Comparison of ENCODE assay signal across 34 cellular contexts in the genomic region with DNA sequence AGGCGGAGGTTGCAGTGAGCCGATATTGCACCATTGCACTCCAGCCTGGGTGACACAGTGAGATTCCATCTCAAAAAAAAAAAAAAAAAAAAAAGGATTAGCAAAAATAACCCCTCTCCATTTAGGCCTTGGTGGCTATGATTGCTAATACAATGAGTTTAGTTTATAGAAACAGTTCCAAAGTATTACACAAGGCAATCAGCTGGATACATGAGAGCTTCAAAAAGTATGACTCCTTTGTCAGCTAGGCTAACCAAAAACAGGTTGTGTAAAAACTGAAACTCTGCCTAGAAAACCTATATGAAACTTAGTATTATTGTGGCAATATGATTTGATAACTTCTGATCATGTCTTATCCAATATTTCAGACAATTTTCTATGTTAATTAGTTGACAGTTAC. TPM values are rescaled to one million over a fixed set of nuclear protein-coding genes. Genes with fewer than 3 reads are reported as not detected.
DNase-seq lines count a peak whose midpoint lies in the region; ATAC-seq, FAIRE-seq and TF ChIP-seq lines count a peak whose summit lies in the region.
"Had no signal": no experiment of that assay in that cellular context is flagged by ENCODE, and none has a peak within 500 bp of the region (broad histone marks: within the 10 kb centered on the region; RNA-seq: fewer than 3 reads in every experiment).

No MANE protein-coding gene starts in this region.

- H3K4me1 ChIP-seq in gastroesophageal sphincter (peaks cover 0 to 12% (median 3%) of the 10 kb centered on the region in 3 donors), kidney (ENCODE audit: control insufficient read depth in 1 of 2, insufficient read depth in 1 of 2, low read depth in 1 of 2, low read length in 2 of 2) (no peaks in the 10 kb centered on the region)
- H3K4me1 ChIP-seq: pancreas, right atrium auricular region had no signal

- WGBS in gastroesophageal sphincter (ENCODE audit: low coverage in 1 of 2), 2 donors: 83% methylated on average over 2 of the region's 2 CpGs; no CpG with 5 or more reads in 1 of the 2 donors

- H3K4me3 Mint-ChIP-seq in T-helper 17 cell (no peak overlapping the region), chondrocyte (ENCODE audit: unreplicated experiment) (no peak overlapping the region)
- H3K4me3 Mint-ChIP-seq: activated naive CD4-positive, alpha-beta T cell treated with anti-CD3 and anti-CD28 coated beads, Interleukin-2, amount 10 ng/mL, durations not matched to agents 7 days and 5 days; activated T-helper 1 cell treated with anti-CD3 and anti-CD28 coated beads, Interleukin-12 subunit alpha, Interleukin-12 subunit beta, Interleukin-2, Interleukin-4 antibody, amounts not matched to agents 30 ng/mL and 10 ng/mL and 1 ng/mL, durations not matched to agents 14 hours and 24 hours and 36 hours; CD14-positive monocyte; dendritic cell treated with granulocyte-macrophage colony-stimulating factor and Interleukin-4, amounts not matched to agents 40 ng/mL and 50 ng/mL, for 4 days; neural crest cell; T-cell had no signal

- no peaks in the 10 kb centered on the region for H3K9me3 Mint-ChIP-seq in chondrocyte (ENCODE audit: low read depth)
- H3K9me3 Mint-ChIP-seq: activated naive CD4-positive, alpha-beta T cell treated with anti-CD3 and anti-CD28 coated beads, Interleukin-2, amount 10 ng/mL, durations not matched to agents 7 days and 5 days; activated T-helper 1 cell treated with anti-CD3 and anti-CD28 coated beads, Interleukin-12 subunit alpha, Interleukin-12 subunit beta, Interleukin-2, Interleukin-4 antibody, amounts not matched to agents 30 ng/mL and 10 ng/mL and 1 ng/mL, durations not matched to agents 14 hours and 24 hours and 36 hours; dendritic cell treated with granulocyte-macrophage colony-stimulating factor and Interleukin-4, amounts not matched to agents 40 ng/mL and 50 ng/mL, for 4 days; neural crest cell; T-cell had no signal

- H3K36me3 Mint-ChIP-seq in T-helper 17 cell (ENCODE audit: low read depth): no peaks in the 10 kb centered on the region
- H3K36me3 Mint-ChIP-seq in chondrocyte (ENCODE audit: low read depth): peaks cover 1% of the 10 kb centered on the region
- H3K36me3 Mint-ChIP-seq: activated naive CD4-positive, alpha-beta T cell treated with anti-CD3 and anti-CD28 coated beads, Interleukin-2, amount 10 ng/mL, durations not matched to agents 7 days and 5 days; CD14-positive monocyte; T-cell had no signal

- H3K4me3 ChIP-seq in HFF-Myc (replicated peaks; ENCODE audit: low read depth, low read length) (no peak overlapping the region), epithelial cell of esophagus (ENCODE audit: low read length) (no peak overlapping the region), gastroesophageal sphincter (no peak overlapping the region), kidney (ENCODE audit: low read length in 2 of 2) (no peak overlapping the region)
- H3K4me3 ChIP-seq: K562, lung, MG63, pancreas, right atrium auricular region had no signal

- H3K4me1 Mint-ChIP-seq in T-helper 17 cell: peaks cover 2% of the 10 kb centered on the region
- peaks cover 11% of the 10 kb centered on the region for H3K4me1 Mint-ChIP-seq in chondrocyte (ENCODE audit: low read depth)
- H3K4me1 Mint-ChIP-seq: activated naive CD4-positive, alpha-beta T cell treated with anti-CD3 and anti-CD28 coated beads, Interleukin-2, amount 10 ng/mL, durations not matched to agents 7 days and 5 days; CD14-positive monocyte; neural crest cell; T-cell had no signal

- H3K27me3 Mint-ChIP-seq in T-helper 17 cell (no peaks in the 10 kb centered on the region), chondrocyte (ENCODE audit: low read depth) (no peaks in the 10 kb centered on the region)
- H3K27me3 Mint-ChIP-seq: activated naive CD4-positive, alpha-beta T cell treated with anti-CD3 and anti-CD28 coated beads, Interleukin-2, amount 10 ng/mL, durations not matched to agents 7 days and 5 days; dendritic cell treated with granulocyte-macrophage colony-stimulating factor and Interleukin-4, amounts not matched to agents 40 ng/mL and 50 ng/mL, for 4 days; T-cell had no signal

- TF ChIP-seq POLR2A in gastroesophageal sphincter (IDR thresholded peaks at IDR 0.05): no peak

- no peak overlapping the region for H3K9ac ChIP-seq in kidney (ENCODE audit: low read length in 2 of 2)

- ATAC-seq in gastroesophageal sphincter (peak; percentile 38), T-helper 17 cell (no peak)
- ATAC-seq: K562, pancreas, T-cell had no signal

- TF ChIP-seq EP300 in gastroesophageal sphincter (IDR thresholded peaks at IDR 0.05): no peak

- FAIRE-seq in kidney (lab: Jason Lieb, UNC): no peak
- FAIRE-seq: GM12891, K562, pancreas, TTC549 had no signal

- H3K27ac Mint-ChIP-seq in T-helper 17 cell (no peak overlapping the region), chondrocyte (ENCODE audit: unreplicated experiment) (no peak overlapping the region)
- H3K27ac Mint-ChIP-seq: activated naive CD4-positive, alpha-beta T cell treated with anti-CD3 and anti-CD28 coated beads, Interleukin-2, amount 10 ng/mL, durations not matched to agents 7 days and 5 days; activated T-helper 1 cell treated with anti-CD3 and anti-CD28 coated beads, Interleukin-12 subunit alpha, Interleukin-12 subunit beta, Interleukin-2, Interleukin-4 antibody, amounts not matched to agents 30 ng/mL and 10 ng/mL and 1 ng/mL, durations not matched to agents 14 hours and 24 hours and 36 hours; CD14-positive monocyte; dendritic cell treated with granulocyte-macrophage colony-stimulating factor and Interleukin-4, amounts not matched to agents 40 ng/mL and 50 ng/mL, for 4 days; T-cell had no signal

- DNase-seq in AG09319 (ENCODE audit: extremely low read depth, low read depth) (peak; percentile 80), HFF-Myc (ENCODE audit: extremely low read depth, low read depth) (peak; percentile 17), epithelial cell of esophagus (ENCODE audit: low read depth) (peak; percentile 21), T-helper 17 cell (no peak), chondrocyte (ENCODE audit: low spot score) (no peak), kidney (no peak), NCI-H128 (lab: John Stamatoyannopoulos, UW; ENCODE audit: unreplicated experiment) (no peak)
- DNase-seq: activated CD4-positive, alpha-beta T cell treated with anti-CD3 and anti-CD28 coated beads, Interleukin-2, amount 50 U/mL, for 4 hours; activated CD8-positive, alpha-beta memory T cell treated with anti-CD3 and anti-CD28 coated beads, Interleukin-2, amount 50 U/mL, for 4 hours; activated naive CD4-positive, alpha-beta T cell treated with anti-CD3 and anti-CD28 coated beads, Interleukin-2, amount 10 ng/mL, durations not matched to agents 7 days and 5 days; anterior cingulate cortex; Calu3; DMS79 treated with DMSO at 0.1 percent for 48 hours; foreskin melanocyte; MG63; NCI-H1105 treated with DMSO at 0.1 percent for 48 hours; NCI-H2081; NCI-H2227 treated with DMSO at 0.1 percent for 48 hours; NCI-H748 treated with DMSO at 0.1 percent for 48 hours; pancreas; stimulated activated CD4-positive, alpha-beta T cell treated with anti-CD3 and anti-CD28 coated beads, Interleukin-2, amount 100 ng/mL, for 48 hours; T-cell; trophoblast cell had no signal

- intact Hi-C loops in kidney (cut with DNase I): no loop called here

- H3K36me3 ChIP-seq in gastroesophageal sphincter (no peaks in the 10 kb centered on the region), kidney (ENCODE audit: control insufficient read depth in 1 of 2, insufficient read depth in 2 of 2, low read length in 2 of 2) (no peaks in the 10 kb centered on the region)
- H3K36me3 ChIP-seq: MG63, pancreas, right atrium auricular region had no signal

- H3K27me3 ChIP-seq in gastroesophageal sphincter: no peaks in the 10 kb centered on the region
- H3K27me3 ChIP-seq: MG63, pancreas, right atrium auricular region had no signal

- peak overlapping the region in 3 of 4 donors; percentile 4 to 78 (median 65) for H3K27ac ChIP-seq in gastroesophageal sphincter
- no peak overlapping the region for H3K27ac ChIP-seq in kidney (ENCODE audit: low read depth in 2 of 2, low read length in 2 of 2)
- H3K27ac ChIP-seq: pancreas, right atrium auricular region had no signal

- TF ChIP-seq CTCF in AG09319 (IDR thresholded peaks at IDR 0.05; ENCODE audit: low read depth, low read length) (no peak), HFF-Myc (IDR thresholded peaks at IDR 0.05; ENCODE audit: low read depth, low read length, missing control alignments) (no peak), epithelial cell of esophagus (IDR thresholded peaks at IDR 0.05; ENCODE audit: insufficient read depth, low read depth, low read length, missing control alignments) (no peak), gastroesophageal sphincter (IDR thresholded peaks at IDR 0.05) (no peak), chondrocyte (IDR thresholded peaks at IDR 0.05) (no peak), kidney (IDR thresholded peaks at IDR 0.05; ENCODE audit: borderline replicate concordance, extremely low read depth, insufficient read depth) (no peak)

- H3K9me3 ChIP-seq in gastroesophageal sphincter (no peaks in the 10 kb centered on the region), T-helper 17 cell (ENCODE audit: control insufficient read depth, low read length, poor library complexity, severe bottlenecking) (no peaks in the 10 kb centered on the region), kidney (ENCODE audit: control insufficient read depth in 1 of 2, low read length in 2 of 2) (no peaks in the 10 kb centered on the region)
- H3K9me3 ChIP-seq: MG63, pancreas, right atrium auricular region had no signal

RNA-seq across cellular contexts. Expression of a gene that starts 57.2 kb away (rescaled TPM):
- total RNA-seq in gastroesophageal sphincter (10 to 100 TPM in 2 of 4 donors, 1 to 10 TPM in 2; 1.2 to 17.3 (median 10.8) TPM), T-helper 17 cell (1 to 10 TPM in 1 of 2 donors, under 1 TPM in 1; 0.68 to 2.5 TPM), chondrocyte (27.1 to 38.6 TPM (median 34.4 TPM) in 3 replicates), kidney (7.6 TPM)
- polyA plus RNA-seq in kidney (ENCODE audit: insufficient read depth, low read depth, low replicate concordance): 45.1 TPM
- total RNA-seq: activated T-helper 1 cell treated with anti-CD3 and anti-CD28 coated beads, Interleukin-12 subunit alpha, Interleukin-12 subunit beta, Interleukin-2, Interleukin-4 antibody, amounts not matched to agents 30 ng/mL and 10 ng/mL and 1 ng/mL, durations not matched to agents 14 hours and 24 hours and 36 hours; HT-29 had no signal
- polyA plus RNA-seq: CD14-positive monocyte had no signal

RNA-seq across cellular contexts. Expression of a gene that starts 57.6 kb away (rescaled TPM):
- 10 to 100 TPM; 14.0 to 42.0 (median 38.0) TPM for total RNA-seq in gastroesophageal sphincter
- total RNA-seq in T-helper 17 cell: 10 to 100 TPM; 12.0 to 17.3 TPM
- total RNA-seq in chondrocyte: 48.4 to 70.0 TPM (median 50.2 TPM) in 3 replicates
- 32.1 TPM for total RNA-seq in kidney
- 58.7 TPM for polyA plus RNA-seq in kidney (ENCODE audit: insufficient read depth, low read depth, low replicate concordance)

Comparison
In these comparisons a context has a peak if more than half of its experiments do, and no peak if none do; other contexts are left out.
1. DNase-seq: peak in AG09319 (single experiment), HFF-Myc (single experiment) and epithelial cell of esophagus (single experiment); none in T-helper 17 cell (0 of 3), chondrocyte (single experiment), kidney (single experiment) and NCI-H128 (single experiment).
2. H3K27ac ChIP-seq: peak in gastroesophageal sphincter (3 of 4); none in kidney (0 of 2).